ENCODE assay signal across 2 cellular contexts in genomic region chr5:160252916-160253315, GRCh38.
TF ChIP-seq lines count a peak whose summit lies in the region.

No MANE protein-coding gene starts in this region.

TF ChIP-seq in K562, 482 proteins besides CTCF, POLR2A, EP300 and RAD21:
- no peak for TF ChIP-seq TAF7 (tag; IDR thresholded peaks at IDR 0.05)
- no peak for TF ChIP-seq FOXK2 (conservative IDR thresholded peaks at IDR 0.05 in 1 of 2, IDR thresholded peaks at IDR 0.05 in 1 of 2; ENCODE audit: low read depth in 2 of 2)

TF ChIP-seq in endothelial cell of umbilical vein, 7 proteins besides CTCF, POLR2A, EP300 and RAD21:
- TF ChIP-seq POLR2AphosphoS5 (IDR thresholded peaks at IDR 0.05; ENCODE audit: insufficient read depth, low read depth, low read length) (no peak), GATA2 (IDR thresholded peaks at IDR 0.05; ENCODE audit: insufficient read depth, insufficient read length, low read depth, low read length) (no peak), JUN (IDR thresholded peaks at IDR 0.05; ENCODE audit: borderline replicate concordance, insufficient read depth, insufficient read length, low read depth) (no peak), FOS (IDR thresholded peaks at IDR 0.05; ENCODE audit: borderline replicate concordance, insufficient read depth, low read length) (no peak), EZH2 (IDR thresholded peaks at IDR 0.05; ENCODE audit: borderline replicate concordance, low read depth, low read length, severe bottlenecking) (no peak), MYC (IDR thresholded peaks at IDR 0.05; ENCODE audit: low read depth, low read length) (no peak)
- TF ChIP-seq, protein P1, sequence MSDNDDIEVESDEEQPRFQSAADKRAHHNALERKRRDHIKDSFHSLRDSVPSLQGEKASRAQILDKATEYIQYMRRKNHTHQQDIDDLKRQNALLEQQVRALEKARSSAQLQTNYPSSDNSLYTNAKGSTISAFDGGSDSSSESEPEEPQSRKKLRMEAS (IDR thresholded peaks at IDR 0.05; ENCODE audit: insufficient read depth, insufficient read length): no peak
